ENCODE assay signal across 11 cellular contexts in genomic region chr1:206563367-206563953, GRCh38. TPM values are rescaled to one million over a fixed set of nuclear protein-coding genes. Genes with fewer than 3 reads are reported as not detected.
DNase-seq lines count a peak whose midpoint lies in the region; ATAC-seq and TF ChIP-seq lines count a peak whose summit lies in the region.
"Had no signal": no experiment of that assay in that cellular context is flagged by ENCODE, and none has a peak within 500 bp of the region (broad histone marks: within the 10 kb centered on the region; RNA-seq: fewer than 3 reads in every experiment).

No MANE protein-coding gene starts in this region.

- intact Hi-C loops in CD8-positive, alpha-beta T cell (cut with DNase I, micrococcal nuclease) = loop anchor here (1.0 to 5.0 kb wide), 6 partner anchors 11 to 489 kb away; partner anchors contain the start of genes EIF2D (in 1 of the 2), PFKFB2 (in 1 of the 2) and YOD1 (in 1 of the 2)

- CTCF ChIA-PET in CD8-positive, alpha-beta T cell (lab: Charles Lee) = interaction anchor here (0.7 to 26.7 kb wide), 6 partner anchors 1 to 84 kb away, joined by 3 to 709 read pairs (median 46); no protein-coding TSS in a partner anchor

- peaks cover 89% of the 10 kb centered on the region for H3K4me1 ChIP-seq in CD8-positive, alpha-beta T cell (ENCODE audit: insufficient read depth, low read length)

- peak overlapping the region; percentile 17 for H3K27ac ChIP-seq in CD8-positive, alpha-beta T cell (ENCODE audit: low read depth, low read length)
- H3K27ac ChIP-seq: parathyroid adenoma had no signal

- H3K4me3 ChIP-seq in CD8-positive, alpha-beta T cell (ENCODE audit: low read depth, low read length) = peak overlapping the region; percentile 40

- peak overlapping the region; percentile 83 for H3K4me3 Mint-ChIP-seq in CD8-positive, alpha-beta T cell
- peak overlapping the region; percentile 84 for H3K4me3 Mint-ChIP-seq in activated T-helper 17 cell treated with anti-CD3 and anti-CD28 coated beads, Interleukin-2, amount 50 U/mL, for 72 hours
- no peak overlapping the region for H3K4me3 Mint-ChIP-seq in HFFc6

- peak; percentile 8 for ATAC-seq in CD8-positive, alpha-beta T cell
- ATAC-seq in GM19397 (IDR thresholded peaks at IDR 0.05; ENCODE audit: unreplicated experiment) = peak; percentile 19
- ATAC-seq in HG03064 (IDR thresholded peaks at IDR 0.05; ENCODE audit: low read depth, unreplicated experiment) = peak; percentile 52
- peak; percentile 3 for ATAC-seq in activated T-helper 17 cell treated with anti-CD3 and anti-CD28 coated beads, Interleukin-2, amount 50 U/mL, for 72 hours (replicated peaks)

- no peak for TF ChIP-seq CTCF in CD8-positive, alpha-beta T cell (IDR thresholded peaks at IDR 0.05)
- TF ChIP-seq CTCF in HFFc6 (IDR thresholded peaks at IDR 0.05) = no peak

- peak overlapping the region; percentile 95 for H3K27ac Mint-ChIP-seq in CD8-positive, alpha-beta T cell
- peak overlapping the region; percentile 95 for H3K27ac Mint-ChIP-seq in activated T-helper 17 cell treated with anti-CD3 and anti-CD28 coated beads, Interleukin-2, amount 50 U/mL, for 72 hours
- no peak overlapping the region for H3K27ac Mint-ChIP-seq in HFFc6

- DNase-seq in CD8-positive, alpha-beta T cell = no peak
- DNase-seq in HFFc6 (no peak), NCI-H345 treated with DMSO at 0.1 percent for 48 hours (lab: John Stamatoyannopoulos, UW; ENCODE audit: unreplicated experiment) (no peak), mesenteric fat pad (ENCODE audit: low spot score) (no peak), DMS 273 treated with DMSO at 0.1 percent for 48 hours (lab: John Stamatoyannopoulos, UW) (no peak)
- DNase-seq: IMR-90 had no signal

- peaks cover 94% of the 10 kb centered on the region for H3K4me1 Mint-ChIP-seq in CD8-positive, alpha-beta T cell (ENCODE audit: low read depth)
- H3K4me1 Mint-ChIP-seq in activated T-helper 17 cell treated with anti-CD3 and anti-CD28 coated beads, Interleukin-2, amount 50 U/mL, for 72 hours = peaks cover 58% of the 10 kb centered on the region
- H3K4me1 Mint-ChIP-seq in HFFc6 (ENCODE audit: low read depth) = peaks cover 7% of the 10 kb centered on the region; the same call in 1 of the 2 replicates

- H3K36me3 ChIP-seq in CD8-positive, alpha-beta T cell (ENCODE audit: insufficient read depth, low read length) = peaks cover 35% of the 10 kb centered on the region

- no peaks in the 10 kb centered on the region for H3K9me3 Mint-ChIP-seq in CD8-positive, alpha-beta T cell
- no peaks in the 10 kb centered on the region for H3K9me3 Mint-ChIP-seq in activated T-helper 17 cell treated with anti-CD3 and anti-CD28 coated beads, Interleukin-2, amount 50 U/mL, for 72 hours
- no peaks in the 10 kb centered on the region for H3K9me3 Mint-ChIP-seq in HFFc6

- no peaks in the 10 kb centered on the region for H3K9me3 ChIP-seq in CD8-positive, alpha-beta T cell (ENCODE audit: low read length)
- H3K9me3 ChIP-seq: heart right ventricle had no signal

- no peaks in the 10 kb centered on the region for H3K27me3 ChIP-seq in CD8-positive, alpha-beta T cell (ENCODE audit: insufficient read depth, low read length)
- H3K27me3 ChIP-seq: heart right ventricle had no signal

- H3K36me3 Mint-ChIP-seq in CD8-positive, alpha-beta T cell = peaks cover 90% of the 10 kb centered on the region
- H3K36me3 Mint-ChIP-seq in activated T-helper 17 cell treated with anti-CD3 and anti-CD28 coated beads, Interleukin-2, amount 50 U/mL, for 72 hours (ENCODE audit: low read depth) = peaks cover 100% of the 10 kb centered on the region
- H3K36me3 Mint-ChIP-seq in HFFc6 (ENCODE audit: low read depth) = no peaks in the 10 kb centered on the region

- POLR2A ChIA-PET in CD8-positive, alpha-beta T cell (lab: Charles Lee) = interaction anchor here (0.8 to 17.2 kb wide), 7 partner anchors 9 to 190 kb away, joined by 3 to 320 read pairs (median 9); partner anchors contain the start of gene IKBKE

- H3K27me3 Mint-ChIP-seq in CD8-positive, alpha-beta T cell (ENCODE audit: low read depth) = no peaks in the 10 kb centered on the region
- no peaks in the 10 kb centered on the region for H3K27me3 Mint-ChIP-seq in activated T-helper 17 cell treated with anti-CD3 and anti-CD28 coated beads, Interleukin-2, amount 50 U/mL, for 72 hours
- peaks cover 10% of the 10 kb centered on the region for H3K27me3 Mint-ChIP-seq in HFFc6 (ENCODE audit: insufficient read depth)

RNA-seq across cellular contexts. Expression of gene EIF2D, which starts 48.8 kb away (rescaled TPM):
- 10 to 100 TPM; 42.0 to 49.2 TPM for total RNA-seq in CD8-positive, alpha-beta T cell
- total RNA-seq in activated T-helper 17 cell treated with anti-CD3 and anti-CD28 coated beads, Interleukin-2, amount 50 U/mL, for 72 hours = 10 to 100 TPM; 63.4 to 64.9 TPM
- total RNA-seq in HFFc6 (2021; fragmentation: NEBNext Ultra II Directional; extraction: Animal tissue kit (Norgen Biotek cat#: 25700)) = 10 to 100 TPM; 38.9 to 48.3 (median 43.2) TPM
- total RNA-seq in mesenteric fat pad = 37.8 TPM

RNA-seq across cellular contexts. Expression of gene RASSF5, which starts 56.1 kb away (rescaled TPM):
- total RNA-seq in CD8-positive, alpha-beta T cell = 100 to 1,000 TPM; 209 to 213 TPM
- total RNA-seq in activated T-helper 17 cell treated with anti-CD3 and anti-CD28 coated beads, Interleukin-2, amount 50 U/mL, for 72 hours = 100 to 1,000 TPM; 162 to 227 TPM
- 1 to 10 TPM in 2 of 6 experiments, under 1 TPM in 4; 0.52 to 1.1 (median 0.82) TPM for total RNA-seq in HFFc6 (2021; fragmentation: NEBNext Ultra II Directional; extraction: Animal tissue kit (Norgen Biotek cat#: 25700))
- total RNA-seq in mesenteric fat pad = 11.4 TPM

Comparison
In these comparisons a context has a peak if more than half of its experiments do, and no peak if none do; other contexts are left out.
1. RNA of gene RASSF5, which starts 56.1 kb away (total RNA-seq): 162 to 227 TPM in activated T-helper 17 cell treated with anti-CD3 and anti-CD28 coated beads, Interleukin-2, amount 50 U/mL, for 72 hours and 209 to 213 TPM in CD8-positive, alpha-beta T cell; 11.4 TPM in mesenteric fat pad (single experiment) and 0.52 to 1.1 TPM in HFFc6; every median in the first group is over 10 times any median in the second.
2. Peak in every context shown above with its lines, with median percentiles within 50 percentile points of each other: ATAC-seq.